In the genomic region with DNA sequence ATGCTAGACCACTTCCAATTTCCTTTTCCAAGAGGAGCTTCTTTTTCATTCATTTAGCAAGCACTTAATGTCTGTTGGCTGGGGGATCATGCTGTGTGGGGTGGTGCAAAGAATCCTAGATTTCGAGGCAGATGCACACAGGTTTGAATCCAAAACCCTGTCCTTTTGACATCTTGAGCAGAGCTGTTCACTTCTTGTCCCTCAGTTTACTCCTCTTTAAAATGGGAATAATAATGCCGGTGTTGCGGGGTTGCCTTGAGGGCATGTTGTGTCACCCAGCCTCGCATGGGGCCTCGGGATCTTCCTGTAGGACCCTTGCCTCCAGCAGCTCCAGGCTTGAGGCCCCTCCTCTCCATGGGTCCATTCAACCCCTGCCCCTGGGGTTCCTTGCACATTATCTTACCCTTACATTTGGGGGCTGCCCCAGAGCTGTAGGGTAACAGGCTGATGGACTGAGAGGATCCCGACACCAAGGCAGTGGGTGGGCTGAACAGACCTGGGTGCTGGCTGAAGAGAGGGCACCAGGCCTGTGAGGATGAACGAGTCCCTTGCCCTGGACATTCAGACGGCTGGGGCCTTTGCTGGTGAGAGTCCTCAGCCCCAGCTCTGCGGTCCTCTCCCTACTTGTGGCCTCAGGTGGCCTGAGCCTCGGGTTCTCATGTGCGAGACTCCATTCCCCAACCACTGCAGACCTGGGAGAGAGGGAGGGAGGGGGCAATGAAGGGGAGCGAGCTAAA, we compare ENCODE assay signal across 12 cellular contexts.
"Had no signal": no experiment of that assay in that cellular context is flagged by ENCODE, and none has a peak within 500 bp of the region (broad histone marks: within the 10 kb centered on the region; RNA-seq: fewer than 3 reads in every experiment).

No MANE protein-coding gene starts in this region.

- H3K4me1 Mint-ChIP-seq: activated naive CD8-positive, alpha-beta T cell treated with anti-CD3 and anti-CD28 coated beads, Interleukin-2, amount 50 U/mL, for 24 hours; naive B cell had no signal

- H3K27ac Mint-ChIP-seq: activated naive CD4-positive, alpha-beta T cell treated with anti-CD3 and anti-CD28 coated beads for 36 hours; activated naive CD8-positive, alpha-beta T cell treated with anti-CD3 and anti-CD28 coated beads, Interleukin-2, amount 50 U/mL, for 24 hours; naive B cell had no signal

- FAIRE-seq: frontal cortex had no signal

- H3K27ac ChIP-seq: epithelial cell of prostate, heart right ventricle, tibial artery had no signal

- H3K4me1 ChIP-seq: heart right ventricle, tibial artery had no signal

- H3K4me3 ChIP-seq: heart right ventricle, tibial artery had no signal

- DNase-seq: activated CD4-positive, alpha-beta T cell treated with anti-CD3 and anti-CD28 coated beads, Interleukin-2, amount 50 U/mL, for 48 hours; activated naive CD4-positive, alpha-beta T cell treated with anti-CD3 and anti-CD28 coated beads for 36 hours; activated naive CD8-positive, alpha-beta T cell treated with anti-CD3 and anti-CD28 coated beads, Interleukin-2, amount 50 U/mL, for 24 hours; cerebellar nuclear complex; effector memory CD4-positive, alpha-beta T cell; heart right ventricle; naive B cell; stimulated activated CD4-positive, alpha-beta T cell treated with anti-CD3 and anti-CD28 coated beads, Interleukin-2, amount 100 ng/mL, for 48 hours; stimulated activated naive CD4-positive, alpha-beta T cell; tibial artery had no signal

- H3K4me3 Mint-ChIP-seq: activated naive CD4-positive, alpha-beta T cell treated with anti-CD3 and anti-CD28 coated beads for 36 hours; activated naive CD8-positive, alpha-beta T cell treated with anti-CD3 and anti-CD28 coated beads, Interleukin-2, amount 50 U/mL, for 24 hours; naive B cell had no signal

- H3K36me3 ChIP-seq: heart right ventricle, tibial artery had no signal

- ATAC-seq: activated naive CD8-positive, alpha-beta T cell treated with anti-CD3 and anti-CD28 coated beads, Interleukin-2, amount 50 U/mL, for 24 hours; heart right ventricle had no signal
